ENCODE assay signal across 19 cellular contexts in genomic region chr7:99013266-99014112, GRCh38.
DNase-seq lines count a peak whose midpoint lies in the region; ATAC-seq and TF ChIP-seq lines count a peak whose summit lies in the region.
"Had no signal": no experiment of that assay in that cellular context is flagged by ENCODE, and none has a peak within 500 bp of the region (broad histone marks: within the 10 kb centered on the region; RNA-seq: fewer than 3 reads in every experiment).

No MANE protein-coding gene starts in this region.

- ATAC-seq in esophagus mucosa: peak; percentile 11
- peak; percentile 28 for ATAC-seq in upper lobe of right lung
- ATAC-seq: GM23338, Right ventricle myocardium inferior had no signal

- no peaks in the 10 kb centered on the region for H3K9me3 Mint-ChIP-seq in neural crest cell
- H3K9me3 Mint-ChIP-seq: GM23338, IgD-negative memory B cell had no signal

- intact Hi-C loops in cardiac septum (cut with DNase I) (no loop called here), upper lobe of right lung (cut with DNase I) (no loop called here)

- peak overlapping the region; percentile 27 for H3K27ac Mint-ChIP-seq in neural crest cell (ENCODE audit: unreplicated experiment)
- H3K27ac Mint-ChIP-seq: GM23338, IgD-negative memory B cell had no signal

- peaks cover 66% of the 10 kb centered on the region for H3K36me3 ChIP-seq in right atrium auricular region
- H3K36me3 ChIP-seq in upper lobe of right lung: peaks cover 77% of the 10 kb centered on the region

- no peak overlapping the region for H3K4me3 ChIP-seq in right atrium auricular region
- no peak overlapping the region for H3K4me3 ChIP-seq in upper lobe of right lung
- H3K4me3 ChIP-seq: GM23338, Peyer's patch had no signal

- peaks cover 37% of the 10 kb centered on the region for H3K36me3 Mint-ChIP-seq in neural crest cell (ENCODE audit: low read depth)

- no peaks in the 10 kb centered on the region for H3K27me3 ChIP-seq in right atrium auricular region
- no peaks in the 10 kb centered on the region for H3K27me3 ChIP-seq in upper lobe of right lung
- H3K27me3 ChIP-seq: Peyer's patch had no signal

- no peaks in the 10 kb centered on the region for H3K9me3 ChIP-seq in right atrium auricular region
- no peaks in the 10 kb centered on the region for H3K9me3 ChIP-seq in upper lobe of right lung
- H3K9me3 ChIP-seq: Peyer's patch had no signal

- no peaks in the 10 kb centered on the region for H3K4me1 ChIP-seq in right atrium auricular region
- H3K4me1 ChIP-seq in upper lobe of right lung: no peaks in the 10 kb centered on the region
- H3K4me1 ChIP-seq: Peyer's patch had no signal

- peak; percentile 63 for DNase-seq in cardiac septum (ENCODE audit: low spot score)
- no peak for DNase-seq in right atrium auricular region (ENCODE audit: low spot score)
- no peak for DNase-seq in neural crest cell (ENCODE audit: low read depth, low spot score)
- no peak for DNase-seq in upper lobe of right lung
- DNase-seq in nucleus accumbens (lab: John Stamatoyannopoulos, UW): no peak
- no peak for DNase-seq in AML-193 (lab: John Stamatoyannopoulos, UW)
- no peak for DNase-seq in COLO829 (ENCODE audit: low spot score)
- DNase-seq: DMS 273 treated with DMSO at 0.1 percent for 48 hours, GF-D8, NCI-H1105, NCI-H1694, NCI-H2227 treated with DMSO at 0.1 percent for 48 hours, NCI-H524 had no signal

- no peaks in the 10 kb centered on the region for H3K4me1 Mint-ChIP-seq in neural crest cell
- H3K4me1 Mint-ChIP-seq: GM23338 had no signal

- TF ChIP-seq CTCF in right atrium auricular region (IDR thresholded peaks at IDR 0.05): no peak
- no peak for TF ChIP-seq CTCF in neural crest cell (conservative IDR thresholded peaks at IDR 0.05)
- no peak for TF ChIP-seq CTCF in upper lobe of right lung (IDR thresholded peaks at IDR 0.05)

- H3K27ac ChIP-seq in right atrium auricular region: no peak overlapping the region
- H3K27ac ChIP-seq in upper lobe of right lung: no peak overlapping the region
- H3K27ac ChIP-seq: C4-2B, Peyer's patch had no signal

- H3K27me3 Mint-ChIP-seq in neural crest cell (ENCODE audit: low read depth): no peaks in the 10 kb centered on the region
- H3K27me3 Mint-ChIP-seq: IgD-negative memory B cell had no signal

- no peak overlapping the region for H3K4me3 Mint-ChIP-seq in neural crest cell
- H3K4me3 Mint-ChIP-seq: GM23338, IgD-negative memory B cell had no signal
